ENCODE assay signal across 8 cellular contexts in the genomic region with DNA sequence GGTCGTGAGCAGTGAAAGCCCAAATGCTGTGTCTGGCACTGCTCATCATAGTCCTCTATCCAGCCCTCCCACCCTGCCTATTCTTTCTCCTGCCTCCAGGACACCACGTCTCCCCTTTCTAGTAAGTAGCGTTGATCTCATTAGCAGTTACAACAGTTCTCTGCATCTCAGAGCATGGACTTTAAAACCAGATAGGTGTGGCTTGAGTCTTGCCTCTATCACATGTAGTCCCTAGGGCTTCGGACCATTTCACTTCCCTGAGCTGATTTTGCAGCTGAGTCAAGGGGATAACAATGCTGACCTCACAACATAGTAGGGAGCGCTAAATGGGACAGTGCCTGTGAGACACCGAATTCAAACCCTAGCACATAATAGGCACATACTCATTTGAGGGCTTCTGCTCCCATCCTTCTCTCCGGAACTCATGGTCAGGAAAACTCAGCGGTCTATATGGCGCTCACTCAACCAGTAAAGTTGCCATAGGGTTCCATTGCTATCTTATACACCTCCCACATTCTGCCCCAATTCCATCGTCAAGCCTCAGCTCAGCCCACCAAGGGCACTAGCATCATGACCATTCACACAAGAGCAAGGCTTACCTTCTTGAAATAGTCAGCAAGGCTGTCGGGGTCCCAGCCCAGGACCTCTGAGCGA. TPM values are rescaled to one million over a fixed set of nuclear protein-coding genes. Genes with fewer than 3 reads are reported as not detected.
DNase-seq lines count a peak whose midpoint lies in the region; ATAC-seq, FAIRE-seq and TF ChIP-seq lines count a peak whose summit lies in the region.

No MANE protein-coding gene starts in this region.

- ATAC-seq in GM21360 (IDR thresholded peaks at IDR 0.05; ENCODE audit: unreplicated experiment) (peak; percentile 57), HG03575 (IDR thresholded peaks at IDR 0.05; ENCODE audit: extremely low read depth, insufficient number of reproducible peaks, low FRiP score, unreplicated experiment) (peak; percentile 49), right cardiac atrium (peak; percentile 35 to 56)

- H3K4me3 ChIP-seq in GM12875 (ENCODE audit: low read depth, low read length) = peak overlapping the region; percentile 98
- peak overlapping the region; percentile 58 for H3K4me3 ChIP-seq in right cardiac atrium (ENCODE audit: low read length)

- no peaks in the 10 kb centered on the region for H3K27me3 ChIP-seq in right cardiac atrium (ENCODE audit: control insufficient read depth, insufficient read depth)

- no peaks in the 10 kb centered on the region for H3K4me1 ChIP-seq in right cardiac atrium (ENCODE audit: control insufficient read depth, insufficient read depth, low read length)

- H3K27ac ChIP-seq in right cardiac atrium (ENCODE audit: low read length) = peak overlapping the region; percentile 65

- WGBS in right cardiac atrium = 75% methylated on average over 12 of the region's 12 CpGs

- no peak for DNase-seq in right cardiac atrium
- DNase-seq in D721Med (ENCODE audit: insufficient read length, low spot score) = no peak
- no peak for DNase-seq in GM03348 (ENCODE audit: low spot score)
- DNase-seq in posterior vena cava (ENCODE audit: low spot score) = no peak
- DNase-seq in DMS53 (lab: John Stamatoyannopoulos, UW) = no peak

- intact Hi-C loops in right cardiac atrium (cut with DNase I) = no loop called here
- intact Hi-C loops in posterior vena cava (cut with DNase I) = no loop called here

- no peak for FAIRE-seq in D721Med (lab: Jason Lieb, UNC)

- H3K9me3 ChIP-seq in right cardiac atrium (ENCODE audit: control insufficient read depth, low read length) = no peaks in the 10 kb centered on the region

- TF ChIP-seq CTCF in GM12875 (IDR thresholded peaks at IDR 0.05; ENCODE audit: borderline replicate concordance, insufficient read depth, low read depth, low read length) = no peak
- no peak for TF ChIP-seq CTCF in D721Med (IDR thresholded peaks at IDR 0.05; ENCODE audit: insufficient read depth, missing control alignments)

RNA-seq across cellular contexts. Expression of a gene that starts 0.5 kb away (rescaled TPM):
- 10 to 100 TPM in 3 of 4 donors, 1 to 10 TPM in 1; 7.2 to 10.9 (median 10.4) TPM for total RNA-seq in right cardiac atrium
- 3.0 TPM for polyA plus RNA-seq in right cardiac atrium
- 10 to 100 TPM; 19.3 to 25.0 TPM for total RNA-seq in posterior vena cava
